Comparison of ENCODE assay signal across 9 cellular contexts in the genomic region with DNA sequence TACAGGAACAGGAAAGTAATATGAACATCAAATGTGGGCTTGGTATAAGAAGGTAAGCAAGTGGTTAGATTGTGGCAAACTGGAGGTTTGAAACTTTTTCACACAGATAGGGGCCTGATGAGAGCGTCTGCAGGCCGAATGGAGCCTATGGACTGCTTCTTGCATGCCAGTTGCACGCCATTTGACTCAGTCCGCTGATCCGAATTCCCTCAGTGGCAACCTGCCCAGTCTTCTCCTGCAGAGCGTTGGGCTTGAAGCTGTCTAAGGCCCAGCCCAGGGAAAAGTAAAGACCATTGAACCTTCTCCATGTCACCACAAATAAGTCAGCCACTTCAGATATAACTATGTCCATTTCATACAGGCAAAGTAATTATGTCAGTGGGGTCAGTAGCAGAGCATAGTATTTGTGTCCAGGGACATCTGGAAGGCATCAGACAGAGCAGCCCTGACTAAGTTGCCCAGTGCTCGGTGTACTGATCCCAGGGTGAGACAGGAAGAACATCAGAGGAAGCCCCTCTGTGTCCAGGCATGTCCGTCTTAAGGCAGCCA. TPM values are rescaled to one million over a fixed set of nuclear protein-coding genes. Genes with fewer than 3 reads are reported as not detected.
DNase-seq lines count a peak whose midpoint lies in the region; ATAC-seq and TF ChIP-seq lines count a peak whose summit lies in the region.
"Had no signal": no experiment of that assay in that cellular context is flagged by ENCODE, and none has a peak within 500 bp of the region (broad histone marks: within the 10 kb centered on the region; RNA-seq: fewer than 3 reads in every experiment).

No MANE protein-coding gene starts in this region.

- H3K27me3 Mint-ChIP-seq in mesothelial cell of epicardium (ENCODE audit: low read depth) = no peaks in the 10 kb centered on the region

- peaks cover 17 to 38% of the 10 kb centered on the region in 2 donors for H3K36me3 ChIP-seq in ascending aorta
- H3K36me3 ChIP-seq in uterus = no peaks in the 10 kb centered on the region

- intact Hi-C loops in ascending aorta (cut with DNase I) (no loop called here), uterus (cut with DNase I; ENCODE audit: low total_unique reads) (no loop called here)

- TF ChIP-seq CTCF in ascending aorta (IDR thresholded peaks at IDR 0.05) (no peak), mesothelial cell of epicardium (IDR thresholded peaks at IDR 0.05; ENCODE audit: unreplicated experiment) (no peak), uterus (IDR thresholded peaks at IDR 0.05) (no peak)

- H3K4me1 Mint-ChIP-seq in mesothelial cell of epicardium = peaks cover 61% of the 10 kb centered on the region

- peak; percentile 18 for DNase-seq in stimulated activated CD4-positive, alpha-beta T cell treated with anti-CD3 and anti-CD28 coated beads, Interleukin-4, amount 100 ng/mL, for 1 hour
- no peak for DNase-seq in stimulated activated CD4-positive, alpha-beta T cell treated with anti-CD3 and anti-CD28 coated beads, Interleukin-12 subunit alpha, Interleukin-12 subunit beta, amount 100 ng/mL, for 4 hours
- DNase-seq in ascending aorta (ENCODE audit: low spot score in 2 of 2) (no peak), mesothelial cell of epicardium (ENCODE audit: low spot score in 2 of 2, unreplicated experiment in 2 of 2) (no peak), uterus (no peak), cerebellum (ENCODE audit: low spot score) (no peak)
- DNase-seq: DND-41 had no signal

- no peaks in the 10 kb centered on the region for H3K27me3 ChIP-seq in ascending aorta
- no peaks in the 10 kb centered on the region for H3K27me3 ChIP-seq in uterus

- ATAC-seq in esophagus mucosa (no peak), GM21528 (IDR thresholded peaks at IDR 0.05; ENCODE audit: low FRiP score, unreplicated experiment) (no peak)

- H3K4me3 ChIP-seq in ascending aorta = no peak overlapping the region
- no peak overlapping the region for H3K4me3 ChIP-seq in uterus

- peaks cover 36% of the 10 kb centered on the region for H3K36me3 Mint-ChIP-seq in mesothelial cell of epicardium

- H3K27ac Mint-ChIP-seq in mesothelial cell of epicardium = peak overlapping the region; percentile 99

- no peak for TF ChIP-seq POLR2A in uterus (IDR thresholded peaks at IDR 0.05)

- H3K9me3 Mint-ChIP-seq in mesothelial cell of epicardium = no peaks in the 10 kb centered on the region

- H3K27ac ChIP-seq in ascending aorta (peak overlapping the region; percentile 92 to 99), uterus (peak overlapping the region; percentile 99 to 100)

- H3K4me1 ChIP-seq in ascending aorta = peaks cover 12 to 62% of the 10 kb centered on the region in 2 donors
- peaks cover 9 to 50% of the 10 kb centered on the region in 2 donors for H3K4me1 ChIP-seq in uterus

- H3K4me3 Mint-ChIP-seq in mesothelial cell of epicardium = no peak overlapping the region

- H3K9me3 ChIP-seq in ascending aorta = no peaks in the 10 kb centered on the region
- no peaks in the 10 kb centered on the region for H3K9me3 ChIP-seq in uterus

RNA-seq across cellular contexts. Expression of a gene that starts 45.9 kb away (rescaled TPM):
- total RNA-seq in ascending aorta (101 TPM), mesothelial cell of epicardium (44.4 to 46.7 TPM (median 46.3 TPM) in 3 replicates), uterus (100 to 1,000 TPM; 125 to 183 (median 149) TPM), esophagus mucosa (18.4 TPM), cerebellum (103 TPM)
